ENCODE assay signal across 1 cellular context in the genomic region with DNA sequence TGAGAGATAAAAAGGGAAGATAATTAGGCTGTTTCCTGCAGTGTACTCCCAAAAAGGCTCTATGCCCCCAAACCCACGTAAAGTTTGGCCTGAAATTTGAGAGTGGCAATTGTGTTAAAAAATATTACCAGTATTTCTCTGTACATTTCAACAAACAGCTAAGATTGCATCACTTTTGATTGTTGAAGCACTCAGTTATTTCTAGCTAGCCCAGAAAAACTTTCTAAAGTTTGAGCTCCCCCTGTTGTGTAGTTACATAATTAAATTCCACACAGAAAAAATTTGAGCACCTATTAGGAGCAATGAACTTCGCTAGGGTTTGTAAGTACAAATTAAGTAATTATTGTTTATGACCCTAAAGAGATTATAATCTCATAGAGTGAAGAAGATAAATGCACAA.
TF ChIP-seq lines count a peak whose summit lies in the region.

No MANE protein-coding gene starts in this region.

TF ChIP-seq in SK-N-SH, 30 proteins besides CTCF, POLR2A, EP300 and RAD21 (continued from another document):
- TF ChIP-seq, protein P1, sequence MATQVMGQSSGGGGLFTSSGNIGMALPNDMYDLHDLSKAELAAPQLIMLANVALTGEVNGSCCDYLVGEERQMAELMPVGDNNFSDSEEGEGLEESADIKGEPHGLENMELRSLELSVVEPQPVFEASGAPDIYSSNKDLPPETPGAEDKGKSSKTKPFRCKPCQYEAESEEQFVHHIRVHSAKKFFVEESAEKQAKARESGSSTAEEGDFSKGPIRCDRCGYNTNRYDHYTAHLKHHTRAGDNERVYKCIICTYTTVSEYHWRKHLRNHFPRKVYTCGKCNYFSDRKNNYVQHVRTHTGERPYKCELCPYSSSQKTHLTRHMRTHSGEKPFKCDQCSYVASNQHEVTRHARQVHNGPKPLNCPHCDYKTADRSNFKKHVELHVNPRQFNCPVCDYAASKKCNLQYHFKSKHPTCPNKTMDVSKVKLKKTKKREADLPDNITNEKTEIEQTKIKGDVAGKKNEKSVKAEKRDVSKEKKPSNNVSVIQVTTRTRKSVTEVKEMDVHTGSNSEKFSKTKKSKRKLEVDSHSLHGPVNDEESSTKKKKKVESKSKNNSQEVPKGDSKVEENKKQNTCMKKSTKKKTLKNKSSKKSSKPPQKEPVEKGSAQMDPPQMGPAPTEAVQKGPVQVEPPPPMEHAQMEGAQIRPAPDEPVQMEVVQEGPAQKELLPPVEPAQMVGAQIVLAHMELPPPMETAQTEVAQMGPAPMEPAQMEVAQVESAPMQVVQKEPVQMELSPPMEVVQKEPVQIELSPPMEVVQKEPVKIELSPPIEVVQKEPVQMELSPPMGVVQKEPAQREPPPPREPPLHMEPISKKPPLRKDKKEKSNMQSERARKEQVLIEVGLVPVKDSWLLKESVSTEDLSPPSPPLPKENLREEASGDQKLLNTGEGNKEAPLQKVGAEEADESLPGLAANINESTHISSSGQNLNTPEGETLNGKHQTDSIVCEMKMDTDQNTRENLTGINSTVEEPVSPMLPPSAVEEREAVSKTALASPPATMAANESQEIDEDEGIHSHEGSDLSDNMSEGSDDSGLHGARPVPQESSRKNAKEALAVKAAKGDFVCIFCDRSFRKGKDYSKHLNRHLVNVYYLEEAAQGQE (IDR thresholded peaks at IDR 0.05; ENCODE audit: low read depth, low read length): no peak
- no peak for TF ChIP-seq FOXJ3 (CRISPR knock-in tag; IDR thresholded peaks at IDR 0.05)
- TF ChIP-seq, protein P2, sequence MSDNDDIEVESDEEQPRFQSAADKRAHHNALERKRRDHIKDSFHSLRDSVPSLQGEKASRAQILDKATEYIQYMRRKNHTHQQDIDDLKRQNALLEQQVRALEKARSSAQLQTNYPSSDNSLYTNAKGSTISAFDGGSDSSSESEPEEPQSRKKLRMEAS (IDR thresholded peaks at IDR 0.05; ENCODE audit: low read depth): no peak
- TF ChIP-seq EZH2phosphoT487 (IDR thresholded peaks at IDR 0.05; ENCODE audit: borderline replicate concordance, low read depth): no peak
- TF ChIP-seq MXI1 (IDR thresholded peaks at IDR 0.05; ENCODE audit: low read depth, low read length): no peak
- TF ChIP-seq RXRA (IDR thresholded peaks at IDR 0.05; ENCODE audit: borderline replicate concordance, low read depth): no peak
- no peak for TF ChIP-seq TEAD4 (IDR thresholded peaks at IDR 0.05; ENCODE audit: borderline replicate concordance, insufficient read depth)
- TF ChIP-seq, protein P3, sequence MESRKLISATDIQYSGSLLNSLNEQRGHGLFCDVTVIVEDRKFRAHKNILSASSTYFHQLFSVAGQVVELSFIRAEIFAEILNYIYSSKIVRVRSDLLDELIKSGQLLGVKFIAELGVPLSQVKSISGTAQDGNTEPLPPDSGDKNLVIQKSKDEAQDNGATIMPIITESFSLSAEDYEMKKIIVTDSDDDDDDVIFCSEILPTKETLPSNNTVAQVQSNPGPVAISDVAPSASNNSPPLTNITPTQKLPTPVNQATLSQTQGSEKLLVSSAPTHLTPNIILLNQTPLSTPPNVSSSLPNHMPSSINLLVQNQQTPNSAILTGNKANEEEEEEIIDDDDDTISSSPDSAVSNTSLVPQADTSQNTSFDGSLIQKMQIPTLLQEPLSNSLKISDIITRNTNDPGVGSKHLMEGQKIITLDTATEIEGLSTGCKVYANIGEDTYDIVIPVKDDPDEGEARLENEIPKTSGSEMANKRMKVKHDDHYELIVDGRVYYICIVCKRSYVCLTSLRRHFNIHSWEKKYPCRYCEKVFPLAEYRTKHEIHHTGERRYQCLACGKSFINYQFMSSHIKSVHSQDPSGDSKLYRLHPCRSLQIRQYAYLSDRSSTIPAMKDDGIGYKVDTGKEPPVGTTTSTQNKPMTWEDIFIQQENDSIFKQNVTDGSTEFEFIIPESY (IDR thresholded peaks at IDR 0.05; ENCODE audit: borderline replicate concordance, low read depth): no peak
- TF ChIP-seq GATA2 (CRISPR knock-in tag; IDR thresholded peaks at IDR 0.05): no peak
- TF ChIP-seq NFIC (IDR thresholded peaks at IDR 0.05; ENCODE audit: borderline replicate concordance): no peak
- TF ChIP-seq POLR2AphosphoS5 (IDR thresholded peaks at IDR 0.05; ENCODE audit: low read depth, low read length): no peak
- TF ChIP-seq RCOR1 (IDR thresholded peaks at IDR 0.05; ENCODE audit: low read length): no peak
- TF ChIP-seq JUND (IDR thresholded peaks at IDR 0.05): no peak
